ENCODE assay signal across 1 cellular context in the genomic region with DNA sequence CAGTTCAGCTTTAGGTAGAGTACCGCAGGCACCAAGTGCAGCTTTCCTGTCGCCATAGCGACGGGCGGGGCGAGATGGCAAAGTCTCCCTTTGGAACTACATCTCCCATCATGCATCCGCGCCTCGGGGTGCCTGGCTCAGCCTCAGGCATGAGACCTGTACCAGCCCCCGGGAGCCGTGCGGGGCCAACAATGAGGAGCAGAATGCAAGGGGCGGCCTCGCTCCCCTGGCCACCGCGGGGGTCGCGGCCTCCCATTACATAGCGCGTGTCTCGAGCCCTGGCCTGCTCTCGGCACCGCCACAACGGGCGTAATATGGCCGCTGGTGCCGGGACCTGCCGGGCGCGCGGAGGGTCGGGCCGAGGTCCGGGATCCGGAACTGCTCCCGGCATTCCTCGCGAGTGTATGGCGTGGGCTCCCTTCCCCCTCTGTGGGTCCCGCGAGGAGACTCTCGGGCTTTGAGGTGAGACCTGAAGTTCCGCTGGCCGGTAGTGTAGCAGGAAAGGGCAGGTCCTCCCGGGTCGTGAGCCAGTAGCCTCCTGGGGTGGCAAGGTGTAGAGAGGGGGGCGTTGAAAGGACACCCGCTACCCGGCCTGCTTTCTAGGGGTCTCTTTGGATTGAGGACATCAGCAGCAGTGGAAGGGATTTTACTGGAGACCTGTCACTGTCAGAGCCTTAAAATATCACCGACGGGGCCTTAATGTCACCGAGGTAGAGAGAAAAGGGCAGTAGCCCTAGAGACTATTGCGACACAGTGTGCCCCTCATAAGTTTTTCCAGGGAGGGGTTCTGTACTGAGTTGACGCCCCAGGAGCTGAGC.
TF ChIP-seq lines count a peak whose summit lies in the region.

A gene with protein sequence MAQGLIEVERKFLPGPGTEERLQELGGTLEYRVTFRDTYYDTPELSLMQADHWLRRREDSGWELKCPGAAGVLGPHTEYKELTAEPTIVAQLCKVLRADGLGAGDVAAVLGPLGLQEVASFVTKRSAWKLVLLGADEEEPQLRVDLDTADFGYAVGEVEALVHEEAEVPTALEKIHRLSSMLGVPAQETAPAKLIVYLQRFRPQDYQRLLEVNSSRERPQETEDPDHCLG (plus strand): TSS at position 390 of the 818 bp plus-strand sequence. CDS start 487 bp downstream, outside the sequence.

TF ChIP-seq in HEK293, 187 proteins besides CTCF, POLR2A, EP300 and RAD21 (continued from another document and continues in another):
- TF ChIP-seq, protein P1, sequence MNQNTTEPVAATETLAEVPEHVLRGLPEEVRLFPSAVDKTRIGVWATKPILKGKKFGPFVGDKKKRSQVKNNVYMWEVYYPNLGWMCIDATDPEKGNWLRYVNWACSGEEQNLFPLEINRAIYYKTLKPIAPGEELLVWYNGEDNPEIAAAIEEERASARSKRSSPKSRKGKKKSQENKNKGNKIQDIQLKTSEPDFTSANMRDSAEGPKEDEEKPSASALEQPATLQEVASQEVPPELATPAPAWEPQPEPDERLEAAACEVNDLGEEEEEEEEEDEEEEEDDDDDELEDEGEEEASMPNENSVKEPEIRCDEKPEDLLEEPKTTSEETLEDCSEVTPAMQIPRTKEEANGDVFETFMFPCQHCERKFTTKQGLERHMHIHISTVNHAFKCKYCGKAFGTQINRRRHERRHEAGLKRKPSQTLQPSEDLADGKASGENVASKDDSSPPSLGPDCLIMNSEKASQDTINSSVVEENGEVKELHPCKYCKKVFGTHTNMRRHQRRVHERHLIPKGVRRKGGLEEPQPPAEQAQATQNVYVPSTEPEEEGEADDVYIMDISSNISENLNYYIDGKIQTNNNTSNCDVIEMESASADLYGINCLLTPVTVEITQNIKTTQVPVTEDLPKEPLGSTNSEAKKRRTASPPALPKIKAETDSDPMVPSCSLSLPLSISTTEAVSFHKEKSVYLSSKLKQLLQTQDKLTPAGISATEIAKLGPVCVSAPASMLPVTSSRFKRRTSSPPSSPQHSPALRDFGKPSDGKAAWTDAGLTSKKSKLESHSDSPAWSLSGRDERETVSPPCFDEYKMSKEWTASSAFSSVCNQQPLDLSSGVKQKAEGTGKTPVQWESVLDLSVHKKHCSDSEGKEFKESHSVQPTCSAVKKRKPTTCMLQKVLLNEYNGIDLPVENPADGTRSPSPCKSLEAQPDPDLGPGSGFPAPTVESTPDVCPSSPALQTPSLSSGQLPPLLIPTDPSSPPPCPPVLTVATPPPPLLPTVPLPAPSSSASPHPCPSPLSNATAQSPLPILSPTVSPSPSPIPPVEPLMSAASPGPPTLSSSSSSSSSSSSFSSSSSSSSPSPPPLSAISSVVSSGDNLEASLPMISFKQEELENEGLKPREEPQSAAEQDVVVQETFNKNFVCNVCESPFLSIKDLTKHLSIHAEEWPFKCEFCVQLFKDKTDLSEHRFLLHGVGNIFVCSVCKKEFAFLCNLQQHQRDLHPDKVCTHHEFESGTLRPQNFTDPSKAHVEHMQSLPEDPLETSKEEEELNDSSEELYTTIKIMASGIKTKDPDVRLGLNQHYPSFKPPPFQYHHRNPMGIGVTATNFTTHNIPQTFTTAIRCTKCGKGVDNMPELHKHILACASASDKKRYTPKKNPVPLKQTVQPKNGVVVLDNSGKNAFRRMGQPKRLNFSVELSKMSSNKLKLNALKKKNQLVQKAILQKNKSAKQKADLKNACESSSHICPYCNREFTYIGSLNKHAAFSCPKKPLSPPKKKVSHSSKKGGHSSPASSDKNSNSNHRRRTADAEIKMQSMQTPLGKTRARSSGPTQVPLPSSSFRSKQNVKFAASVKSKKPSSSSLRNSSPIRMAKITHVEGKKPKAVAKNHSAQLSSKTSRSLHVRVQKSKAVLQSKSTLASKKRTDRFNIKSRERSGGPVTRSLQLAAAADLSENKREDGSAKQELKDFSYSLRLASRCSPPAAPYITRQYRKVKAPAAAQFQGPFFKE (tag by site-specific recombination; IDR thresholded peaks at IDR 0.05; ENCODE audit: borderline replicate concordance), result no peak
- no peak for TF ChIP-seq GLI2 (tag by site-specific recombination; IDR thresholded peaks at IDR 0.05; ENCODE audit: borderline replicate concordance, low read depth)
- peak; percentile 87 for TF ChIP-seq ZIC2 (tag by site-specific recombination; IDR thresholded peaks at IDR 0.05)
- no peak for TF ChIP-seq ZNF266 (tag by site-specific recombination; IDR thresholded peaks at IDR 0.05; ENCODE audit: low read depth)
- 0 out of 2 replicates have a peak, but pooled peaks have one; percentile 66 for TF ChIP-seq ZSCAN23 (tag by site-specific recombination; IDR thresholded peaks at IDR 0.05)
- TF ChIP-seq, protein P2, sequence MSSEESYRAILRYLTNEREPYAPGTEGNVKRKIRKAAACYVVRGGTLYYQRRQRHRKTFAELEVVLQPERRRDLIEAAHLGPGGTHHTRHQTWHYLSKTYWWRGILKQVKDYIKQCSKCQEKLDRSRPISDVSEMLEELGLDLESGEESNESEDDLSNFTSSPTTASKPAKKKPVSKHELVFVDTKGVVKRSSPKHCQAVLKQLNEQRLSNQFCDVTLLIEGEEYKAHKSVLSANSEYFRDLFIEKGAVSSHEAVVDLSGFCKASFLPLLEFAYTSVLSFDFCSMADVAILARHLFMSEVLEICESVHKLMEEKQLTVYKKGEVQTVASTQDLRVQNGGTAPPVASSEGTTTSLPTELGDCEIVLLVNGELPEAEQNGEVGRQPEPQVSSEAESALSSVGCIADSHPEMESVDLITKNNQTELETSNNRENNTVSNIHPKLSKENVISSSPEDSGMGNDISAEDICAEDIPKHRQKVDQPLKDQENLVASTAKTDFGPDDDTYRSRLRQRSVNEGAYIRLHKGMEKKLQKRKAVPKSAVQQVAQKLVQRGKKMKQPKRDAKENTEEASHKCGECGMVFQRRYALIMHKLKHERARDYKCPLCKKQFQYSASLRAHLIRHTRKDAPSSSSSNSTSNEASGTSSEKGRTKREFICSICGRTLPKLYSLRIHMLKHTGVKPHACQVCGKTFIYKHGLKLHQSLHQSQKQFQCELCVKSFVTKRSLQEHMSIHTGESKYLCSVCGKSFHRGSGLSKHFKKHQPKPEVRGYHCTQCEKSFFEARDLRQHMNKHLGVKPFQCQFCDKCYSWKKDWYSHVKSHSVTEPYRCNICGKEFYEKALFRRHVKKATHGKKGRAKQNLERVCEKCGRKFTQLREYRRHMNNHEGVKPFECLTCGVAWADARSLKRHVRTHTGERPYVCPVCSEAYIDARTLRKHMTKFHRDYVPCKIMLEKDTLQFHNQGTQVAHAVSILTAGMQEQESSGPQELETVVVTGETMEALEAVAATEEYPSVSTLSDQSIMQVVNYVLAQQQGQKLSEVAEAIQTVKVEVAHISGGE (tag by site-specific recombination; conservative IDR thresholded peaks at IDR 0.05; ENCODE audit: low read depth), result peak; percentile 87
- TF ChIP-seq, protein P3, sequence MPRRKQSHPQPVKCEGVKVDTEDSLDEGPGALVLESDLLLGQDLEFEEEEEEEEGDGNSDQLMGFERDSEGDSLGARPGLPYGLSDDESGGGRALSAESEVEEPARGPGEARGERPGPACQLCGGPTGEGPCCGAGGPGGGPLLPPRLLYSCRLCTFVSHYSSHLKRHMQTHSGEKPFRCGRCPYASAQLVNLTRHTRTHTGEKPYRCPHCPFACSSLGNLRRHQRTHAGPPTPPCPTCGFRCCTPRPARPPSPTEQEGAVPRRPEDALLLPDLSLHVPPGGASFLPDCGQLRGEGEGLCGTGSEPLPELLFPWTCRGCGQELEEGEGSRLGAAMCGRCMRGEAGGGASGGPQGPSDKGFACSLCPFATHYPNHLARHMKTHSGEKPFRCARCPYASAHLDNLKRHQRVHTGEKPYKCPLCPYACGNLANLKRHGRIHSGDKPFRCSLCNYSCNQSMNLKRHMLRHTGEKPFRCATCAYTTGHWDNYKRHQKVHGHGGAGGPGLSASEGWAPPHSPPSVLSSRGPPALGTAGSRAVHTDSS (tag by site-specific recombination; IDR thresholded peaks at IDR 0.05), result no peak; the same call in 1 of the 2 replicates
- peak; percentile 62 for TF ChIP-seq ZNF629 (tag by site-specific recombination; IDR thresholded peaks at IDR 0.05)
- TF ChIP-seq ZNF623 (tag by site-specific recombination; IDR thresholded peaks at IDR 0.05), result no peak
- TF ChIP-seq ZNF292 (tag by site-specific recombination; IDR thresholded peaks at IDR 0.05; ENCODE audit: borderline replicate concordance, low read depth), result 0 out of 2 replicates have a peak, but pooled peaks have one; percentile 2
- TF ChIP-seq, protein P4, sequence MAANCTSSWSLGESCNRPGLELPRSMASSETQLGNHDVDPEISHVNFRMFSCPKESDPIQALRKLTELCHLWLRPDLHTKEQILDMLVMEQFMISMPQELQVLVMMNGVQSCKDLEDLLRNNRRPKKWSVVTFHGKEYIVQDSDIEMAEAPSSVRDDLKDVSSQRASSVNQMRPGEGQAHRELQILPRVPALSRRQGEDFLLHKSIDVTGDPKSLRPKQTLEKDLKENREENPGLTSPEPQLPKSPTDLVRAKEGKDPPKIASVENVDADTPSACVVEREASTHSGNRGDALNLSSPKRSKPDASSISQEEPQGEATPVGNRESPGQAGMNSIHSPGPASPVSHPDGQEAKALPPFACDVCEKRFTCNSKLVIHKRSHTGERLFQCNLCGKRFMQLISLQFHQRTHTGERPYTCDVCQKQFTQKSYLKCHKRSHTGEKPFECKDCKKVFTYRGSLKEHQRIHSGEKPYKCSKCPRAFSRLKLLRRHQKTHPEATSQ (tag by site-specific recombination; IDR thresholded peaks at IDR 0.05), result peak; percentile 63
- TF ChIP-seq ZEB2 (tag by site-specific recombination; IDR thresholded peaks at IDR 0.05), result peak; percentile 94
- TF ChIP-seq OVOL3 (tag by site-specific recombination; IDR thresholded peaks at IDR 0.05), result no peak
- peak; percentile 96 for TF ChIP-seq ZXDB (tag by site-specific recombination; IDR thresholded peaks at IDR 0.05)
- TF ChIP-seq ZNF341 (tag by site-specific recombination; IDR thresholded peaks at IDR 0.05; ENCODE audit: low read depth), result peak; percentile 80
- TF ChIP-seq, protein P5, sequence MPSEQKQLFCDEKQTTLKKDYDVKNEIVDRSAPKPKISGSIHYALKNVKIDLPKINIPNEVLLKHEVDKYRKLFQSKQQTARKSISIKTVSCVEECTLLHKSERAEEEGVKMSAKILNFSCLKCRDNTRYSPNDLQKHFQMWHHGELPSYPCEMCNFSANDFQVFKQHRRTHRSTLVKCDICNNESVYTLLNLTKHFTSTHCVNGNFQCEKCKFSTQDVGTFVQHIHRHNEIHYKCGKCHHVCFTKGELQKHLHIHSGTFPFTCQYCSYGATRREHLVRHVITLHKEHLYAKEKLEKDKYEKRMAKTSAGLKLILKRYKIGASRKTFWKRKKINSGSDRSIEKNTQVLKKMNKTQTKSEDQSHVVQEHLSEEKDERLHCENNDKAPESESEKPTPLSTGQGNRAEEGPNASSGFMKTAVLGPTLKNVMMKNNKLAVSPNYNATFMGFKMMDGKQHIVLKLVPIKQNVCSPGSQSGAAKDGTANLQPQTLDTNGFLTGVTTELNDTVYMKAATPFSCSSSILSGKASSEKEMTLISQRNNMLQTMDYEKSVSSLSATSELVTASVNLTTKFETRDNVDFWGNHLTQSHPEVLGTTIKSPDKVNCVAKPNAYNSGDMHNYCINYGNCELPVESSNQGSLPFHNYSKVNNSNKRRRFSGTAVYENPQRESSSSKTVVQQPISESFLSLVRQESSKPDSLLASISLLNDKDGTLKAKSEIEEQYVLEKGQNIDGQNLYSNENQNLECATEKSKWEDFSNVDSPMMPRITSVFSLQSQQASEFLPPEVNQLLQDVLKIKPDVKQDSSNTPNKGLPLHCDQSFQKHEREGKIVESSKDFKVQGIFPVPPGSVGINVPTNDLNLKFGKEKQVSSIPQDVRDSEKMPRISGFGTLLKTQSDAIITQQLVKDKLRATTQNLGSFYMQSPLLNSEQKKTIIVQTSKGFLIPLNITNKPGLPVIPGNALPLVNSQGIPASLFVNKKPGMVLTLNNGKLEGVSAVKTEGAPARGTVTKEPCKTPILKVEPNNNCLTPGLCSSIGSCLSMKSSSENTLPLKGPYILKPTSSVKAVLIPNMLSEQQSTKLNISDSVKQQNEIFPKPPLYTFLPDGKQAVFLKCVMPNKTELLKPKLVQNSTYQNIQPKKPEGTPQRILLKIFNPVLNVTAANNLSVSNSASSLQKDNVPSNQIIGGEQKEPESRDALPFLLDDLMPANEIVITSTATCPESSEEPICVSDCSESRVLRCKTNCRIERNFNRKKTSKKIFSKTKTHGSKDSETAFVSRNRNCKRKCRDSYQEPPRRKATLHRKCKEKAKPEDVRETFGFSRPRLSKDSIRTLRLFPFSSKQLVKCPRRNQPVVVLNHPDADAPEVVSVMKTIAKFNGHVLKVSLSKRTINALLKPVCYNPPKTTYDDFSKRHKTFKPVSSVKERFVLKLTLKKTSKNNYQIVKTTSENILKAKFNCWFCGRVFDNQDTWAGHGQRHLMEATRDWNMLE (tag by site-specific recombination; conservative IDR thresholded peaks at IDR 0.05; ENCODE audit: low read depth), result 0 out of 2 replicates have a peak, but pooled peaks have one; percentile 36
- no peak for TF ChIP-seq ZNF391 (tag by site-specific recombination; IDR thresholded peaks at IDR 0.05; ENCODE audit: borderline replicate concordance, low read depth)
- 0 out of 2 replicates have a peak, but pooled peaks have one; percentile 30 for TF ChIP-seq IKZF3 (tag by site-specific recombination; IDR thresholded peaks at IDR 0.05)
- peak; percentile 82 for TF ChIP-seq GLIS2 (tag by site-specific recombination; IDR thresholded peaks at IDR 0.05)
- TF ChIP-seq SP3 (tag by site-specific recombination; IDR thresholded peaks at IDR 0.05), result peak; percentile 79
- TF ChIP-seq ZBTB8A (tag by site-specific recombination; IDR thresholded peaks at IDR 0.05), result peak; percentile 97
- peak; percentile 74; the same call in 1 of the 2 replicates for TF ChIP-seq ZNF24 (tag by site-specific recombination; IDR thresholded peaks at IDR 0.05)
- peak; percentile 61 for TF ChIP-seq SP2 (tag by site-specific recombination; IDR thresholded peaks at IDR 0.05)
- peak; percentile 78 for TF ChIP-seq ZNF394 (tag by site-specific recombination; IDR thresholded peaks at IDR 0.05; ENCODE audit: borderline replicate concordance)
- TF ChIP-seq KLF7 (tag by site-specific recombination; IDR thresholded peaks at IDR 0.05; ENCODE audit: borderline replicate concordance), result peak; percentile 42; the same call in 1 of the 2 replicates
- peak; percentile 54; the same call in 1 of the 2 replicates for TF ChIP-seq ZNF785 (tag by site-specific recombination; IDR thresholded peaks at IDR 0.05)
- TF ChIP-seq ZNF155 (tag by site-specific recombination; IDR thresholded peaks at IDR 0.05), result no peak
- TF ChIP-seq, protein P6, sequence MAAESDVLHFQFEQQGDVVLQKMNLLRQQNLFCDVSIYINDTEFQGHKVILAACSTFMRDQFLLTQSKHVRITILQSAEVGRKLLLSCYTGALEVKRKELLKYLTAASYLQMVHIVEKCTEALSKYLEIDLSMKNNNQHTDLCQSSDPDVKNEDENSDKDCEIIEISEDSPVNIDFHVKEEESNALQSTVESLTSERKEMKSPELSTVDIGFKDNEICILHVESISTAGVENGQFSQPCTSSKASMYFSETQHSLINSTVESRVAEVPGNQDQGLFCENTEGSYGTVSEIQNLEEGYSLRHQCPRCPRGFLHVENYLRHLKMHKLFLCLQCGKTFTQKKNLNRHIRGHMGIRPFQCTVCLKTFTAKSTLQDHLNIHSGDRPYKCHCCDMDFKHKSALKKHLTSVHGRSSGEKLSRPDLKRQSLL (tag by site-specific recombination; IDR thresholded peaks at IDR 0.05), result no peak
- 0 out of 2 replicates have a peak, but pooled peaks have one; percentile 25 for TF ChIP-seq SCRT1 (tag by site-specific recombination; IDR thresholded peaks at IDR 0.05; ENCODE audit: borderline replicate concordance)
